ENCODE assay signal across 1 cellular context in genomic region chr3:112746675-112747276, GRCh38.
TF ChIP-seq lines count a peak whose summit lies in the region.

No MANE protein-coding gene starts in this region.

TF ChIP-seq in A549, 52 proteins besides CTCF, POLR2A, EP300 and RAD21 (continued from another document):
- no peak for TF ChIP-seq KDM5A (IDR thresholded peaks at IDR 0.05)
- TF ChIP-seq BHLHE40 (IDR thresholded peaks at IDR 0.05; ENCODE audit: low read depth, low read length): no peak
- no peak for TF ChIP-seq HEYL (CRISPR knock-in tag; IDR thresholded peaks at IDR 0.05)
- TF ChIP-seq JUNB (IDR thresholded peaks at IDR 0.05): peak; percentile 58
- peak; percentile 21 to 40; a peak in 2 of 4 replicates for TF ChIP-seq CEBPB (IDR thresholded peaks at IDR 0.05)
- TF ChIP-seq FOSL2 (IDR thresholded peaks at IDR 0.05): 0 out of 2 replicates have a peak, but pooled peaks have one; percentile 46
- peak; percentile 72 for TF ChIP-seq FOSL2 (CRISPR knock-in tag; IDR thresholded peaks at IDR 0.05)
- TF ChIP-seq, protein P1, sequence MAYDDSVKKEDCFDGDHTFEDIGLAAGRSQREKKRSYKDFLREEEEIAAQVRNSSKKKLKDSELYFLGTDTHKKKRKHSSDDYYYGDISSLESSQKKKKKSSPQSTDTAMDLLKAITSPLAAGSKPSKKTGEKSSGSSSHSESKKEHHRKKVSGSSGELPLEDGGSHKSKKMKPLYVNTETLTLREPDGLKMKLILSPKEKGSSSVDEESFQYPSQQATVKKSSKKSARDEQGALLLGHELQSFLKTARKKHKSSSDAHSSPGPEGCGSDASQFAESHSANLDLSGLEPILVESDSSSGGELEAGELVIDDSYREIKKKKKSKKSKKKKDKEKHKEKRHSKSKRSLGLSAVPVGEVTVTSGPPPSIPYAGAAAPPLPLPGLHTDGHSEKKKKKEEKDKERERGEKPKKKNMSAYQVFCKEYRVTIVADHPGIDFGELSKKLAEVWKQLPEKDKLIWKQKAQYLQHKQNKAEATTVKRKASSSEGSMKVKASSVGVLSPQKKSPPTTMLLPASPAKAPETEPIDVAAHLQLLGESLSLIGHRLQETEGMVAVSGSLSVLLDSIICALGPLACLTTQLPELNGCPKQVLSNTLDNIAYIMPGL (CRISPR knock-in tag; IDR thresholded peaks at IDR 0.05; ENCODE audit: borderline replicate concordance): no peak
- no peak for TF ChIP-seq ZC3H11A (IDR thresholded peaks at IDR 0.05)
- TF ChIP-seq HOXA7 (CRISPR knock-in tag; IDR thresholded peaks at IDR 0.05): no peak
